8 cellular contexts compared by ENCODE assay signal in genomic region chr19:45613926-45614725, GRCh38. TPM values are rescaled to one million over a fixed set of nuclear protein-coding genes. Genes with fewer than 3 reads are reported as not detected.
DNase-seq lines count a peak whose midpoint lies in the region; ATAC-seq and TF ChIP-seq lines count a peak whose summit lies in the region.

No MANE protein-coding gene starts in this region.

- DNase-seq in activated CD8-positive, alpha-beta memory T cell treated with anti-CD3 and anti-CD28 coated beads for 24 hours = peak; percentile 68
- no peak for DNase-seq in activated CD8-positive, alpha-beta memory T cell treated with anti-CD3 and anti-CD28 coated beads, Interleukin-2, amount 50 U/mL, for 4 hours
- peak; percentile 33 for DNase-seq in activated T-helper 2 cell treated with anti-CD3 and anti-CD28 coated beads, Interferon-gamma antibody, Interleukin-2, Interleukin-4, amounts not matched to agents 10 μg/mL and 5 μg/mL and 100 μg/mL, durations not matched to agents 14 hours and 24 hours and 36 hours (ENCODE audit: low spot score)
- peak in 1 of 3 donors; percentile 28 for DNase-seq in right cardiac atrium
- no peak for DNase-seq in aorta

- H3K4me3 ChIP-seq in KMS-11 (IDR thresholded peaks at IDR 0.05; ENCODE audit: insufficient read depth, low read depth, low read length) = no peak overlapping the region
- H3K4me3 ChIP-seq in right cardiac atrium (ENCODE audit: low read length) = no peak overlapping the region
- no peak overlapping the region for H3K4me3 ChIP-seq in aorta (ENCODE audit: low read length in 2 of 2)

- no peaks in the 10 kb centered on the region for H4K20me1 ChIP-seq in KMS-11 (ENCODE audit: insufficient read depth)

- H3K36me3 ChIP-seq in KMS-11 (ENCODE audit: insufficient read depth) (no peaks in the 10 kb centered on the region), aorta (ENCODE audit: control insufficient read depth in 1 of 2, insufficient read depth in 2 of 2, low read length in 1 of 2) (no peaks in the 10 kb centered on the region)

- peaks cover 70% of the 10 kb centered on the region for H3K36me3 Mint-ChIP-seq in activated T-helper 2 cell treated with anti-CD3 and anti-CD28 coated beads, Interferon-gamma antibody, Interleukin-2, Interleukin-4, amounts not matched to agents 10 μg/mL and 5 μg/mL and 100 μg/mL, durations not matched to agents 14 hours and 24 hours and 36 hours (ENCODE audit: low read depth)
- peaks cover 63% of the 10 kb centered on the region for H3K36me3 Mint-ChIP-seq in stimulated activated memory B cell treated with anti-CD40 and anti-IgM and Interleukin-4, amounts not matched to agents 10 μg/mL and 1 μg/mL and 100 μg/mL, for 72 hours

- intact Hi-C loops in activated T-helper 2 cell treated with anti-CD3 and anti-CD28 coated beads, Interferon-gamma antibody, Interleukin-2, Interleukin-4, amounts not matched to agents 10 μg/mL and 5 μg/mL and 100 μg/mL, durations not matched to agents 14 hours and 24 hours and 36 hours (cut with micrococcal nuclease) = loop anchor here (1.0 kb wide), 2 partner anchors 28 to 30 kb away; partner anchors contain the start of gene OPA3
- intact Hi-C loops in right cardiac atrium (cut with DNase I) (no loop called here), aorta (cut with DNase I) (no loop called here)

- no peaks in the 10 kb centered on the region for H3K27me3 Mint-ChIP-seq in activated T-helper 2 cell treated with anti-CD3 and anti-CD28 coated beads, Interferon-gamma antibody, Interleukin-2, Interleukin-4, amounts not matched to agents 10 μg/mL and 5 μg/mL and 100 μg/mL, durations not matched to agents 14 hours and 24 hours and 36 hours (ENCODE audit: low read depth)
- no peaks in the 10 kb centered on the region for H3K27me3 Mint-ChIP-seq in stimulated activated memory B cell treated with anti-CD40 and anti-IgM and Interleukin-4, amounts not matched to agents 10 μg/mL and 1 μg/mL and 100 μg/mL, for 72 hours

- peak overlapping the region; percentile 22 for H3K4me3 Mint-ChIP-seq in activated T-helper 2 cell treated with anti-CD3 and anti-CD28 coated beads, Interferon-gamma antibody, Interleukin-2, Interleukin-4, amounts not matched to agents 10 μg/mL and 5 μg/mL and 100 μg/mL, durations not matched to agents 14 hours and 24 hours and 36 hours (ENCODE audit: low read depth)
- H3K4me3 Mint-ChIP-seq in stimulated activated memory B cell treated with anti-CD40 and anti-IgM and Interleukin-4, amounts not matched to agents 10 μg/mL and 1 μg/mL and 100 μg/mL, for 72 hours = peak overlapping the region; percentile 13

- peaks cover 20% of the 10 kb centered on the region for H3K4me1 Mint-ChIP-seq in activated T-helper 2 cell treated with anti-CD3 and anti-CD28 coated beads, Interferon-gamma antibody, Interleukin-2, Interleukin-4, amounts not matched to agents 10 μg/mL and 5 μg/mL and 100 μg/mL, durations not matched to agents 14 hours and 24 hours and 36 hours (ENCODE audit: low read depth)
- peaks cover 19% of the 10 kb centered on the region for H3K4me1 Mint-ChIP-seq in stimulated activated memory B cell treated with anti-CD40 and anti-IgM and Interleukin-4, amounts not matched to agents 10 μg/mL and 1 μg/mL and 100 μg/mL, for 72 hours

- peak overlapping the region; percentile 91 for H3K27ac Mint-ChIP-seq in activated T-helper 2 cell treated with anti-CD3 and anti-CD28 coated beads, Interferon-gamma antibody, Interleukin-2, Interleukin-4, amounts not matched to agents 10 μg/mL and 5 μg/mL and 100 μg/mL, durations not matched to agents 14 hours and 24 hours and 36 hours
- peak overlapping the region; percentile 76 for H3K27ac Mint-ChIP-seq in stimulated activated memory B cell treated with anti-CD40 and anti-IgM and Interleukin-4, amounts not matched to agents 10 μg/mL and 1 μg/mL and 100 μg/mL, for 72 hours

- H3K9me3 Mint-ChIP-seq in activated T-helper 2 cell treated with anti-CD3 and anti-CD28 coated beads, Interferon-gamma antibody, Interleukin-2, Interleukin-4, amounts not matched to agents 10 μg/mL and 5 μg/mL and 100 μg/mL, durations not matched to agents 14 hours and 24 hours and 36 hours = peaks cover under 1% of the 10 kb centered on the region
- H3K9me3 Mint-ChIP-seq in stimulated activated memory B cell treated with anti-CD40 and anti-IgM and Interleukin-4, amounts not matched to agents 10 μg/mL and 1 μg/mL and 100 μg/mL, for 72 hours = peaks cover 2% of the 10 kb centered on the region

- H2AFZ ChIP-seq in KMS-11 (ENCODE audit: low read depth) = no peak overlapping the region

- no peaks in the 10 kb centered on the region for H3K79me2 ChIP-seq in KMS-11 (ENCODE audit: insufficient read depth, low read depth)

- H3K9me3 ChIP-seq in right cardiac atrium (ENCODE audit: control insufficient read depth, low read length) (no peaks in the 10 kb centered on the region), aorta (ENCODE audit: control insufficient read depth, low read length) (no peaks in the 10 kb centered on the region)

- WGBS in right cardiac atrium = 76% methylated on average over 10 of the region's 10 CpGs
- 67% methylated on average over 10 of the region's 10 CpGs for WGBS in aorta, 2 donors

- H3K4me1 ChIP-seq in KMS-11 (ENCODE audit: low read depth, poor library complexity, severe bottlenecking) (peaks cover 30% of the 10 kb centered on the region), right cardiac atrium (ENCODE audit: control insufficient read depth, insufficient read depth, low read length) (no peaks in the 10 kb centered on the region), aorta (ENCODE audit: control insufficient read depth in 1 of 2, insufficient read depth in 2 of 2, low read length in 2 of 2) (no peaks in the 10 kb centered on the region)

- TF ChIP-seq CTCF in KMS-11 (conservative IDR thresholded peaks at IDR 0.05; ENCODE audit: low read depth, low read length) = no peak

- ATAC-seq in right cardiac atrium (peak; percentile 16 to 69), GM19324 (IDR thresholded peaks at IDR 0.05; ENCODE audit: low FRiP score, unreplicated experiment) (no peak), aorta (ENCODE audit: low FRiP score) (no peak)
- peak; percentile 91 for ATAC-seq in stimulated activated memory B cell treated with anti-CD40 and anti-IgM and Interleukin-4, amounts not matched to agents 10 μg/mL and 1 μg/mL and 100 μg/mL, for 72 hours

- H3K27me3 ChIP-seq in KMS-11 (ENCODE audit: insufficient read depth, low read depth) (no peaks in the 10 kb centered on the region), right cardiac atrium (ENCODE audit: control insufficient read depth, insufficient read depth) (no peaks in the 10 kb centered on the region), aorta (ENCODE audit: control insufficient read depth in 1 of 2, insufficient read depth in 2 of 2, low read length in 1 of 2) (no peaks in the 10 kb centered on the region)

- H3K9ac ChIP-seq in KMS-11 = peak overlapping the region; percentile 31; the same call in 1 of the 2 replicates

- peak overlapping the region; percentile 57 for H3K4me2 ChIP-seq in KMS-11

- peak overlapping the region; percentile 84 for H3K27ac ChIP-seq in KMS-11
- no peak overlapping the region for H3K27ac ChIP-seq in right cardiac atrium (ENCODE audit: low read length)
- H3K27ac ChIP-seq in aorta (ENCODE audit: low read depth in 1 of 2, low read length in 2 of 2) = no peak overlapping the region

RNA-seq across cellular contexts. Expression of gene GPR4, which starts 12.1 kb away (rescaled TPM):
- not detected in 2 replicates for total RNA-seq in activated T-helper 2 cell treated with anti-CD3 and anti-CD28 coated beads, Interferon-gamma antibody, Interleukin-2, Interleukin-4, amounts not matched to agents 10 μg/mL and 5 μg/mL and 100 μg/mL, durations not matched to agents 14 hours and 24 hours and 36 hours
- total RNA-seq in right cardiac atrium (10 to 100 TPM in 1 of 4 donors, 1 to 10 TPM in 3; 3.7 to 11.3 (median 4.7) TPM), aorta (10 to 100 TPM; 10.6 to 10.9 TPM)
- polyA plus RNA-seq in right cardiac atrium (7.7 TPM), aorta (1 to 10 TPM in 1 of 2 donors, under 1 TPM in 1; 0.63 to 1.2 TPM)

RNA-seq across cellular contexts. Expression of gene EML2, which starts 25.1 kb away (rescaled TPM):
- 180 and 207 TPM in 2 replicates for total RNA-seq in activated T-helper 2 cell treated with anti-CD3 and anti-CD28 coated beads, Interferon-gamma antibody, Interleukin-2, Interleukin-4, amounts not matched to agents 10 μg/mL and 5 μg/mL and 100 μg/mL, durations not matched to agents 14 hours and 24 hours and 36 hours
- 10 to 100 TPM; 25.2 to 37.9 (median 33.7) TPM for total RNA-seq in right cardiac atrium
- polyA plus RNA-seq in right cardiac atrium = 19.0 TPM
- 10 to 100 TPM; 42.4 to 52.9 TPM for total RNA-seq in aorta
- polyA plus RNA-seq in aorta = 10 to 100 TPM; 21.7 to 48.1 TPM

RNA-seq across cellular contexts. Expression of gene OPA3, which starts 29.5 kb away (rescaled TPM):
- total RNA-seq in activated T-helper 2 cell treated with anti-CD3 and anti-CD28 coated beads, Interferon-gamma antibody, Interleukin-2, Interleukin-4, amounts not matched to agents 10 μg/mL and 5 μg/mL and 100 μg/mL, durations not matched to agents 14 hours and 24 hours and 36 hours = 15.2 and 15.9 TPM in 2 replicates
- total RNA-seq in right cardiac atrium (10 to 100 TPM; 20.7 to 27.6 (median 24.1) TPM), aorta (1 to 10 TPM; 8.6 to 8.8 TPM)
- polyA plus RNA-seq in right cardiac atrium (17.5 TPM), aorta (1 to 10 TPM; 2.0 to 2.8 TPM)

RNA-seq across cellular contexts. Expression of gene GIPR, which starts 53.9 kb away (rescaled TPM):
- total RNA-seq in activated T-helper 2 cell treated with anti-CD3 and anti-CD28 coated beads, Interferon-gamma antibody, Interleukin-2, Interleukin-4, amounts not matched to agents 10 μg/mL and 5 μg/mL and 100 μg/mL, durations not matched to agents 14 hours and 24 hours and 36 hours = 9.3 and 9.5 TPM in 2 replicates
- total RNA-seq in right cardiac atrium = 10 to 100 TPM in 3 of 4 donors, 1 to 10 TPM in 1; 8.5 to 16.7 (median 12.5) TPM
- 8.7 TPM for polyA plus RNA-seq in right cardiac atrium
- 1 to 10 TPM in 1 of 2 donors, under 1 TPM in 1; 0.45 to 2.4 TPM for total RNA-seq in aorta
- polyA plus RNA-seq in aorta = not detected

Comparison
In these comparisons a context has a peak if more than half of its experiments do, and no peak if none do; other contexts are left out.
1. DNase-seq: peak in activated CD8-positive, alpha-beta memory T cell treated with anti-CD3 and anti-CD28 coated beads for 24 hours (single experiment) and activated T-helper 2 cell treated with anti-CD3 and anti-CD28 coated beads, Interferon-gamma antibody, Interleukin-2, Interleukin-4, amounts not matched to agents 10 μg/mL and 5 μg/mL and 100 μg/mL, durations not matched to agents 14 hours and 24 hours and 36 hours (single experiment); none in activated CD8-positive, alpha-beta memory T cell treated with anti-CD3 and anti-CD28 coated beads, Interleukin-2, amount 50 U/mL, for 4 hours (single experiment) and aorta (0 of 2).
2. ATAC-seq: peak in right cardiac atrium (2 of 2) and stimulated activated memory B cell treated with anti-CD40 and anti-IgM and Interleukin-4, amounts not matched to agents 10 μg/mL and 1 μg/mL and 100 μg/mL, for 72 hours (single experiment); none in GM19324 (single experiment) and aorta (single experiment).